Comparison of ENCODE assay signal across 8 cellular contexts in genomic region chr9:83981126-83981871, GRCh38. TPM values are rescaled to one million over a fixed set of nuclear protein-coding genes. Genes with fewer than 3 reads are reported as not detected.
DNase-seq lines count a peak whose midpoint lies in the region; ATAC-seq, FAIRE-seq and TF ChIP-seq lines count a peak whose summit lies in the region.

No MANE protein-coding gene starts in this region.

- H3K4me1 Mint-ChIP-seq in activated T-helper 2 cell treated with anti-CD3 and anti-CD28 coated beads, Interferon-gamma antibody, Interleukin-2, Interleukin-4, amounts not matched to agents 10 μg/mL and 5 μg/mL and 100 μg/mL, durations not matched to agents 14 hours and 24 hours and 36 hours (ENCODE audit: low read depth), result peaks cover 40% of the 10 kb centered on the region

- H3K36me3 ChIP-seq in BJ (ENCODE audit: control insufficient read depth, insufficient read depth, low read length) (peaks cover 2% of the 10 kb centered on the region; the same call in 1 of the 2 replicates), pancreas (peaks cover 0 to 11% (median 3%) of the 10 kb centered on the region in 3 donors)

- intact Hi-C loops in activated T-helper 2 cell treated with anti-CD3 and anti-CD28 coated beads, Interferon-gamma antibody, Interleukin-2, Interleukin-4, amounts not matched to agents 10 μg/mL and 5 μg/mL and 100 μg/mL, durations not matched to agents 14 hours and 24 hours and 36 hours (cut with micrococcal nuclease), result loop anchor here (5.0 kb wide), 2 partner anchors 311 to 1961 kb away; partner anchors contain the start of gene NAA35
- intact Hi-C loops in head of caudate nucleus (cut with DNase I) (loop anchor here (10.0 kb wide), 1 partner anchor 56 kb away; the partner anchor contains the start of gene KIF27), pancreas (cut with DNase I) (no loop called here)

- no peaks in the 10 kb centered on the region for H3K27me3 Mint-ChIP-seq in activated T-helper 2 cell treated with anti-CD3 and anti-CD28 coated beads, Interferon-gamma antibody, Interleukin-2, Interleukin-4, amounts not matched to agents 10 μg/mL and 5 μg/mL and 100 μg/mL, durations not matched to agents 14 hours and 24 hours and 36 hours (ENCODE audit: low read depth)

- FAIRE-seq in pancreas (lab: Jason Lieb, UNC), result no peak

- CTCF ChIA-PET in BJ (lab: Yijun Ruan, JAX), result interaction anchor here (1.1 to 1.8 kb wide), 3 partner anchors 191 to 298 kb away, joined by 3 to 13 read pairs (median 8); no protein-coding TSS in a partner anchor

- H3K4me3 Mint-ChIP-seq in activated T-helper 2 cell treated with anti-CD3 and anti-CD28 coated beads, Interferon-gamma antibody, Interleukin-2, Interleukin-4, amounts not matched to agents 10 μg/mL and 5 μg/mL and 100 μg/mL, durations not matched to agents 14 hours and 24 hours and 36 hours (ENCODE audit: low read depth), result peak overlapping the region; percentile 100

- no peak for TF ChIP-seq CTCF in BJ (IDR thresholded peaks at IDR 0.05; ENCODE audit: insufficient read depth, low read depth, low read length)
- no peak for TF ChIP-seq CTCF in pancreas (IDR thresholded peaks at IDR 0.05)

- ATAC-seq in GM18508 (IDR thresholded peaks at IDR 0.05; ENCODE audit: insufficient read depth, unreplicated experiment), result peak; percentile 4
- peak; percentile 11 to 41 (median 26) for ATAC-seq in pancreas

- H3K27me3 ChIP-seq in BJ (ENCODE audit: control insufficient read depth, insufficient read depth, low read length), result no peaks in the 10 kb centered on the region
- H3K27me3 ChIP-seq in pancreas, result no peaks in the 10 kb centered on the region

- DNase-seq in BJ (ENCODE audit: low read depth) (no peak), NCI-H1694 (lab: John Stamatoyannopoulos, UW) (peak; percentile 39), head of caudate nucleus (peak in 27 of 42 donors; percentile 5 to 58 (median 28)), pancreas (peak in 4 of 6 donors; percentile 35 to 63 (median 48)), GM19240 (ENCODE audit: insufficient read length, low spot score) (no peak)
- DNase-seq in activated T-helper 2 cell treated with anti-CD3 and anti-CD28 coated beads, Interferon-gamma antibody, Interleukin-2, Interleukin-4, amounts not matched to agents 10 μg/mL and 5 μg/mL and 100 μg/mL, durations not matched to agents 14 hours and 24 hours and 36 hours (ENCODE audit: low spot score), result no peak
- no peak for DNase-seq in central memory CD4-positive, alpha-beta T cell

- H3K9me3 ChIP-seq in pancreas, result no peaks in the 10 kb centered on the region

- peaks cover 5 to 21% (median 18%) of the 10 kb centered on the region in 3 donors for H3K4me1 ChIP-seq in pancreas

- H3K36me3 Mint-ChIP-seq in activated T-helper 2 cell treated with anti-CD3 and anti-CD28 coated beads, Interferon-gamma antibody, Interleukin-2, Interleukin-4, amounts not matched to agents 10 μg/mL and 5 μg/mL and 100 μg/mL, durations not matched to agents 14 hours and 24 hours and 36 hours (ENCODE audit: low read depth), result peaks cover 44% of the 10 kb centered on the region

- peak overlapping the region; percentile 99 for H3K27ac Mint-ChIP-seq in activated T-helper 2 cell treated with anti-CD3 and anti-CD28 coated beads, Interferon-gamma antibody, Interleukin-2, Interleukin-4, amounts not matched to agents 10 μg/mL and 5 μg/mL and 100 μg/mL, durations not matched to agents 14 hours and 24 hours and 36 hours

- peak overlapping the region; percentile 94 to 99 (median 97) for H3K27ac ChIP-seq in pancreas

- WGBS in pancreas, 2 donors, result 1% methylated on average over 29 of the region's 29 CpGs

- no peaks in the 10 kb centered on the region for H3K9me3 Mint-ChIP-seq in activated T-helper 2 cell treated with anti-CD3 and anti-CD28 coated beads, Interferon-gamma antibody, Interleukin-2, Interleukin-4, amounts not matched to agents 10 μg/mL and 5 μg/mL and 100 μg/mL, durations not matched to agents 14 hours and 24 hours and 36 hours

- POLR2A ChIA-PET in BJ (lab: Charles Lee), result no interaction called here

- H3K4me3 ChIP-seq in BJ (ENCODE audit: low read depth, low read length) (peak overlapping the region; percentile 100), pancreas (peak overlapping the region; percentile 85 to 94 (median 90))

RNA-seq across cellular contexts. Expression of gene RMI1, which starts 0.7 kb away (rescaled TPM):
- polyA plus RNA-seq in BJ (2011; rRNA removed) (0.76 and 2.6 TPM in 2 replicates), pancreas (1 to 10 TPM; 1.6 to 3.5 TPM)
- polyA minus RNA-seq in BJ (2011; rRNA and poly(A)+ RNA removed), result 1.4 and 3.2 TPM in 2 replicates
- total RNA-seq in activated T-helper 2 cell treated with anti-CD3 and anti-CD28 coated beads, Interferon-gamma antibody, Interleukin-2, Interleukin-4, amounts not matched to agents 10 μg/mL and 5 μg/mL and 100 μg/mL, durations not matched to agents 14 hours and 24 hours and 36 hours, result 26.1 and 27.3 TPM in 2 replicates
- 1 to 10 TPM; 3.3 to 5.6 (median 4.5) TPM for total RNA-seq in pancreas

RNA-seq across cellular contexts. Expression of gene HNRNPK, which starts 1.3 kb away (rescaled TPM):
- polyA plus RNA-seq in BJ (2011; rRNA removed) (343 and 549 TPM in 2 replicates), pancreas (100 to 1,000 TPM in 1 of 2 donors, 10 to 100 TPM in 1; 90.1 to 206 TPM)
- polyA minus RNA-seq in BJ (2011; rRNA and poly(A)+ RNA removed), result 291 and 430 TPM in 2 replicates
- 855 and 856 TPM in 2 replicates for total RNA-seq in activated T-helper 2 cell treated with anti-CD3 and anti-CD28 coated beads, Interferon-gamma antibody, Interleukin-2, Interleukin-4, amounts not matched to agents 10 μg/mL and 5 μg/mL and 100 μg/mL, durations not matched to agents 14 hours and 24 hours and 36 hours
- total RNA-seq in pancreas, result 100 to 1,000 TPM; 126 to 245 (median 217) TPM

Comparison
In these comparisons a context has a peak if more than half of its experiments do, and no peak if none do; other contexts are left out.
1. DNase-seq: peak in NCI-H1694 (single experiment), head of caudate nucleus (27 of 42) and pancreas (4 of 6); none in BJ (single experiment), activated T-helper 2 cell treated with anti-CD3 and anti-CD28 coated beads, Interferon-gamma antibody, Interleukin-2, Interleukin-4, amounts not matched to agents 10 μg/mL and 5 μg/mL and 100 μg/mL, durations not matched to agents 14 hours and 24 hours and 36 hours (single experiment), GM19240 (single experiment) and central memory CD4-positive, alpha-beta T cell (single experiment).
2. intact Hi-C loops: an anchor here in activated T-helper 2 cell treated with anti-CD3 and anti-CD28 coated beads, Interferon-gamma antibody, Interleukin-2, Interleukin-4, amounts not matched to agents 10 μg/mL and 5 μg/mL and 100 μg/mL, durations not matched to agents 14 hours and 24 hours and 36 hours (5.0 kb wide) and head of caudate nucleus (10.0 kb wide); none called in pancreas.